26 cellular contexts compared by ENCODE assay signal in the genomic region with DNA sequence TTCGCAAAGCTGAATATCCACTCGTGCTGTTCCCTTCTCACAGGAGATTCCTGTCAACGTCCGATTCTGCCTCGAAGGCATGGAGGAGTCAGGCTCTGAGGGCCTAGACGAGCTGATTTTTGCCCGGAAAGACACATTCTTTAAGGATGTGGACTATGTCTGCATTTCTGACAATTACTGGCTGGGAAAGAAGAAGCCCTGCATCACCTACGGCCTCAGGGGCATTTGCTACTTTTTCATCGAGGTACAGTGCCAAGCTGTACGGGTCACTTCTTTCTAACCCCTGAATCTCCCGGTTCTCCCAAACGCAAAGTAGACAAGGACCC. TPM values are rescaled to one million over a fixed set of nuclear protein-coding genes. Genes with fewer than 3 reads are reported as not detected.
"Had no signal": no experiment of that assay in that cellular context is flagged by ENCODE, and none has a peak within 500 bp of the region (broad histone marks: within the 10 kb centered on the region; RNA-seq: fewer than 3 reads in every experiment).

No MANE protein-coding gene starts in this region.

- DNase-seq: activated CD4-positive, alpha-beta T cell treated with anti-CD3 and anti-CD28 coated beads for 1 hour; activated CD4-positive, alpha-beta T cell treated with anti-CD3 and anti-CD28 coated beads, Interleukin-2, amount 10 ng/mL, durations not matched to agents 24 days and 14 days; activated CD4-positive, alpha-beta T cell treated with anti-CD3 and anti-CD28 coated beads, Interleukin-2, amount 50 U/mL, for 48 hours; activated CD8-positive, alpha-beta memory T cell treated with anti-CD3 and anti-CD28 coated beads for 24 hours; activated effector memory CD4-positive, alpha-beta T cell treated with anti-CD3 and anti-CD28 coated beads, Interleukin-2, amount 50 U/mL, for 16 hours; activated naive CD4-positive, alpha-beta T cell treated with Interleukin-2 at 50 U/mL for 16 hours; activated naive CD8-positive, alpha-beta T cell treated with anti-CD3 and anti-CD28 coated beads, Interleukin-2, amount 50 U/mL, for 24 hours; activated T-cell treated with anti-CD3 and anti-CD28 coated beads, Interleukin-2, amount 50 U/mL, for 4 hours; amniotic stem cell; cerebellar nuclear complex; Karpas-422; NCI-H1105 treated with DMSO at 0.1 percent for 48 hours; NCI-H1436 treated with DMSO at 0.1 percent for 48 hours; NCI-H187; NCI-H2081; NCI-H510A treated with DMSO at 0.1 percent for 48 hours; NCI-H69; SHP77; SW 1271 had no signal

- H3K27me3 Mint-ChIP-seq: activated CD4-positive, alpha-beta T cell treated with anti-CD3 and anti-CD28 coated beads, Interleukin-2, amount 10 ng/mL, durations not matched to agents 24 days and 14 days; activated naive CD8-positive, alpha-beta T cell treated with anti-CD3 and anti-CD28 coated beads, Interleukin-2, amount 50 U/mL, for 24 hours had no signal

- H3K27ac ChIP-seq: SJSA1 had no signal

- ATAC-seq: activated naive CD4-positive, alpha-beta T cell treated with anti-CD3 and anti-CD28 coated beads, Interleukin-2, amount 50 U/mL, for 72 hours; activated naive CD8-positive, alpha-beta T cell treated with anti-CD3 and anti-CD28 coated beads, Interleukin-2, amount 50 U/mL, for 24 hours; activated T-cell treated with anti-CD3 and anti-CD28 coated beads, Interleukin-2, amount 50 U/mL, for 4 hours; SK-N-SH treated with all-trans-retinoic acid at 6 μM for 48 hours; WTC11 had no signal

- H3K9me3 ChIP-seq: SJSA1 had no signal

- H3K9me3 Mint-ChIP-seq: activated CD4-positive, alpha-beta T cell treated with anti-CD3 and anti-CD28 coated beads, Interleukin-2, amount 10 ng/mL, durations not matched to agents 24 days and 14 days; activated naive CD4-positive, alpha-beta T cell treated with anti-CD3 and anti-CD28 coated beads, Interleukin-2, amount 50 U/mL, for 72 hours; activated naive CD8-positive, alpha-beta T cell treated with anti-CD3 and anti-CD28 coated beads, Interleukin-2, amount 50 U/mL, for 24 hours; activated T-cell treated with anti-CD3 and anti-CD28 coated beads, Interleukin-2, amount 50 U/mL, for 4 hours; brain; WTC11 had no signal

- H3K27ac Mint-ChIP-seq: activated CD4-positive, alpha-beta T cell treated with anti-CD3 and anti-CD28 coated beads, Interleukin-2, amount 10 ng/mL, durations not matched to agents 24 days and 14 days; activated naive CD8-positive, alpha-beta T cell treated with anti-CD3 and anti-CD28 coated beads, Interleukin-2, amount 50 U/mL, for 24 hours; brain; WTC11 had no signal

- H3K27me3 ChIP-seq: SJSA1 had no signal

- H3K4me3 ChIP-seq: SJSA1 had no signal

- H3K4me1 Mint-ChIP-seq: activated naive CD8-positive, alpha-beta T cell treated with anti-CD3 and anti-CD28 coated beads, Interleukin-2, amount 50 U/mL, for 24 hours had no signal

- H3K4me3 Mint-ChIP-seq: activated CD4-positive, alpha-beta T cell treated with anti-CD3 and anti-CD28 coated beads, Interleukin-2, amount 10 ng/mL, durations not matched to agents 24 days and 14 days; activated naive CD8-positive, alpha-beta T cell treated with anti-CD3 and anti-CD28 coated beads, Interleukin-2, amount 50 U/mL, for 24 hours; activated T-cell treated with anti-CD3 and anti-CD28 coated beads, Interleukin-2, amount 50 U/mL, for 4 hours; brain; WTC11 had no signal

- H3K4me1 ChIP-seq: SJSA1 had no signal

RNA-seq across cellular contexts. Expression of gene CNDP1, which starts 23.6 kb away (rescaled TPM):
- total RNA-seq: activated CD4-positive, alpha-beta T cell treated with anti-CD3 and anti-CD28 coated beads, Interleukin-2, amount 10 ng/mL, durations not matched to agents 24 days and 14 days; astrocyte; SJSA1; T-helper 1 cell treated with Interleukin-12 subunit alpha and Interleukin-12 subunit beta and Interleukin-4 antibody, amounts not matched to agents 30 ng/mL and 1 ng/mL, for 36 hours had no signal

RNA-seq across cellular contexts. Expression of gene DIPK1C, which starts 53.6 kb away (rescaled TPM):
- total RNA-seq: activated CD4-positive, alpha-beta T cell treated with anti-CD3 and anti-CD28 coated beads, Interleukin-2, amount 10 ng/mL, durations not matched to agents 24 days and 14 days; activated naive CD4-positive, alpha-beta T cell treated with anti-CD3 and anti-CD28 coated beads, Interleukin-2, amount 50 U/mL, for 72 hours; activated T-cell treated with anti-CD3 and anti-CD28 coated beads, Interleukin-2, amount 50 U/mL, for 4 hours; astrocyte; SJSA1; T-helper 1 cell treated with Interleukin-12 subunit alpha and Interleukin-12 subunit beta and Interleukin-4 antibody, amounts not matched to agents 30 ng/mL and 1 ng/mL, for 36 hours; WTC11 had no signal
